20 cellular contexts compared by ENCODE assay signal in genomic region chr5:141788296-141788980, GRCh38.
DNase-seq lines count a peak whose midpoint lies in the region; ATAC-seq, FAIRE-seq and TF ChIP-seq lines count a peak whose summit lies in the region.
"Had no signal": no experiment of that assay in that cellular context is flagged by ENCODE, and none has a peak within 500 bp of the region (broad histone marks: within the 10 kb centered on the region; RNA-seq: fewer than 3 reads in every experiment).

No MANE protein-coding gene starts in this region.

- H3K4me1 ChIP-seq in HEK293 (ENCODE audit: control insufficient read depth, insufficient read depth, low read length) (no peaks in the 10 kb centered on the region), kidney (ENCODE audit: control insufficient read depth in 1 of 2, insufficient read depth in 1 of 2, low read depth in 1 of 2, low read length in 2 of 2) (peaks cover 2 to 4% of the 10 kb centered on the region in 2 donors)

- CTCF ChIA-PET in HEK293 (lab: Yijun Ruan, JAX), result interaction anchor here (1.1 kb wide), 1 partner anchor 25 kb away, joined by 3 read pairs; no protein-coding TSS in a partner anchor

- intact Hi-C loops in kidney (cut with DNase I), result no loop called here

- H3K27ac ChIP-seq in HEK293 (ENCODE audit: extremely low read depth, low read depth, low read length) (no peak overlapping the region), kidney (ENCODE audit: low read depth in 2 of 2, low read length in 2 of 2) (no peak overlapping the region), temporal lobe (ENCODE audit: low read depth, low read length) (peak overlapping the region; percentile 54), substantia nigra (ENCODE audit: low read depth, low read length, poor library complexity, severe bottlenecking) (no peak overlapping the region)

- TF ChIP-seq CTCF in HEK293 (tag by site-specific recombination; IDR thresholded peaks at IDR 0.05) (no peak), bronchial epithelial cell (IDR thresholded peaks at IDR 0.05; ENCODE audit: insufficient read depth, low read length, severe bottlenecking) (no peak), kidney (IDR thresholded peaks at IDR 0.05; ENCODE audit: borderline replicate concordance, extremely low read depth, insufficient read depth) (no peak)

- H3K36me3 ChIP-seq in HEK293 (ENCODE audit: control insufficient read depth in 2 of 2, insufficient read depth in 1 of 2, low read length in 2 of 2), result no peaks in the 10 kb centered on the region
- no peaks in the 10 kb centered on the region for H3K36me3 ChIP-seq in bronchial epithelial cell (ENCODE audit: control insufficient read depth, insufficient read depth, low read length)
- no peaks in the 10 kb centered on the region for H3K36me3 ChIP-seq in kidney (ENCODE audit: control insufficient read depth in 1 of 2, insufficient read depth in 2 of 2, low read length in 2 of 2)

- no peaks in the 10 kb centered on the region for H3K9me3 ChIP-seq in HEK293 (ENCODE audit: control insufficient read depth, insufficient read depth, low read depth, low read length)
- no peaks in the 10 kb centered on the region for H3K9me3 ChIP-seq in kidney (ENCODE audit: control insufficient read depth in 1 of 2, low read length in 2 of 2)

- H3K9ac ChIP-seq in kidney (ENCODE audit: low read length in 2 of 2), result no peak overlapping the region

- H3K27me3 ChIP-seq in bronchial epithelial cell (ENCODE audit: control insufficient read depth, insufficient read depth, low read length), result peaks cover 8% of the 10 kb centered on the region

- no peak overlapping the region for H3K4me3 ChIP-seq in HEK293 (ENCODE audit: low read depth, low read length)
- no peak overlapping the region for H3K4me3 ChIP-seq in bronchial epithelial cell (ENCODE audit: low read depth, low read length)
- no peak overlapping the region for H3K4me3 ChIP-seq in kidney (ENCODE audit: low read length in 2 of 2)
- H3K4me3 ChIP-seq: GM12878 had no signal

- DNase-seq in bronchial epithelial cell (ENCODE audit: low read depth) (no peak), kidney (peak; percentile 25), substantia nigra (lab: John Stamatoyannopoulos, UW) (no peak)
- DNase-seq: CD4-positive, CD25-positive, alpha-beta regulatory T cell; COR-L47; DND-41; Kasumi-1; NCI-H1417; NCI-H187 treated with DMSO at 0.1 percent for 48 hours; NCI-H2107; NCI-H69; NK-92 treated with Interleukin-12 subunit alpha and Interleukin-12 subunit beta, amount 100 ng/mL, for 24 hours had no signal

- FAIRE-seq in bronchial epithelial cell (lab: Jason Lieb, UNC), result peak; percentile 83
- no peak for FAIRE-seq in kidney (lab: Jason Lieb, UNC)
- FAIRE-seq: GM12878 had no signal

- ATAC-seq in GM19455 (IDR thresholded peaks at IDR 0.05; ENCODE audit: unreplicated experiment), result no peak
- ATAC-seq in GM18870 (IDR thresholded peaks at IDR 0.05; ENCODE audit: unreplicated experiment), result no peak
- ATAC-seq: GM12878, HCT116, Panc1, SK-N-SH treated with all-trans-retinoic acid at 6 μM for 48 hours had no signal

- POLR2A ChIA-PET in HEK293 (lab: Yijun Ruan, JAX), result no interaction called here

TF ChIP-seq in HEK293, 187 proteins besides CTCF, POLR2A, EP300 and RAD21:
- TF ChIP-seq PRDM4 (tag by site-specific recombination; IDR thresholded peaks at IDR 0.05) (no peak), WT1 (tag by site-specific recombination; IDR thresholded peaks at IDR 0.05) (0 out of 2 replicates have a peak, but pooled peaks have one; percentile 15), ZNF394 (tag by site-specific recombination; IDR thresholded peaks at IDR 0.05; ENCODE audit: borderline replicate concordance) (no peak), HOXA7 (CRISPR knock-in tag; IDR thresholded peaks at IDR 0.05; ENCODE audit: borderline replicate concordance) (no peak), TRIM28 (IDR thresholded peaks at IDR 0.05; ENCODE audit: borderline replicate concordance, low read length) (no peak), ZFP41 (tag by site-specific recombination; IDR thresholded peaks at IDR 0.05; ENCODE audit: borderline replicate concordance) (no peak), ZNF747 (tag by site-specific recombination; IDR thresholded peaks at IDR 0.05) (no peak), ZNF473 (tag by site-specific recombination; IDR thresholded peaks at IDR 0.05) (no peak)
